1 cellular context compared by ENCODE assay signal in genomic region chr7:81460646-81461045, GRCh38.
TF ChIP-seq lines count a peak whose summit lies in the region.

No MANE protein-coding gene starts in this region.

TF ChIP-seq in SK-N-SH treated with all-trans-retinoic acid at 6 μM for 48 hours, 23 proteins besides CTCF, POLR2A, EP300 and RAD21 (continued from another document):
- TF ChIP-seq POU6F1 (CRISPR knock-in tag; IDR thresholded peaks at IDR 0.05; ENCODE audit: borderline replicate concordance, low read depth) (no peak), TOX (CRISPR knock-in tag; IDR thresholded peaks at IDR 0.05; ENCODE audit: borderline replicate concordance) (no peak), GLIS3 (CRISPR knock-in tag; IDR thresholded peaks at IDR 0.05) (no peak), TSHZ2 (CRISPR knock-in tag; IDR thresholded peaks at IDR 0.05) (no peak), ARNTL (CRISPR knock-in tag; IDR thresholded peaks at IDR 0.05; ENCODE audit: borderline replicate concordance, low read depth) (no peak), PPARA (CRISPR knock-in tag; IDR thresholded peaks at IDR 0.05; ENCODE audit: borderline replicate concordance) (no peak), PATZ1 (CRISPR knock-in tag; IDR thresholded peaks at IDR 0.05; ENCODE audit: borderline replicate concordance) (no peak), SNAI2 (CRISPR knock-in tag; IDR thresholded peaks at IDR 0.05) (no peak), OSR1 (CRISPR knock-in tag; IDR thresholded peaks at IDR 0.05) (no peak), ZC3H10 (CRISPR knock-in tag; IDR thresholded peaks at IDR 0.05) (no peak), TCF4 (CRISPR knock-in tag; IDR thresholded peaks at IDR 0.05; ENCODE audit: borderline replicate concordance) (peak; percentile 74), ZNF8 (CRISPR knock-in tag; IDR thresholded peaks at IDR 0.05) (no peak), CSDC2 (CRISPR knock-in tag; IDR thresholded peaks at IDR 0.05) (no peak), ZNF70 (CRISPR knock-in tag; IDR thresholded peaks at IDR 0.05) (peak; percentile 12), RARB (CRISPR knock-in tag; IDR thresholded peaks at IDR 0.05) (no peak), ZFP3 (CRISPR knock-in tag; IDR thresholded peaks at IDR 0.05) (no peak), ESRRG (CRISPR knock-in tag; IDR thresholded peaks at IDR 0.05) (no peak)
